1 cellular context compared by ENCODE assay signal in genomic region chr18:22021701-22022100, GRCh38.
TF ChIP-seq lines count a peak whose summit lies in the region.

No MANE protein-coding gene starts in this region.

TF ChIP-seq in HepG2, 621 proteins besides CTCF, POLR2A, EP300 and RAD21 (continued from another document):
- TF ChIP-seq, protein P1, sequence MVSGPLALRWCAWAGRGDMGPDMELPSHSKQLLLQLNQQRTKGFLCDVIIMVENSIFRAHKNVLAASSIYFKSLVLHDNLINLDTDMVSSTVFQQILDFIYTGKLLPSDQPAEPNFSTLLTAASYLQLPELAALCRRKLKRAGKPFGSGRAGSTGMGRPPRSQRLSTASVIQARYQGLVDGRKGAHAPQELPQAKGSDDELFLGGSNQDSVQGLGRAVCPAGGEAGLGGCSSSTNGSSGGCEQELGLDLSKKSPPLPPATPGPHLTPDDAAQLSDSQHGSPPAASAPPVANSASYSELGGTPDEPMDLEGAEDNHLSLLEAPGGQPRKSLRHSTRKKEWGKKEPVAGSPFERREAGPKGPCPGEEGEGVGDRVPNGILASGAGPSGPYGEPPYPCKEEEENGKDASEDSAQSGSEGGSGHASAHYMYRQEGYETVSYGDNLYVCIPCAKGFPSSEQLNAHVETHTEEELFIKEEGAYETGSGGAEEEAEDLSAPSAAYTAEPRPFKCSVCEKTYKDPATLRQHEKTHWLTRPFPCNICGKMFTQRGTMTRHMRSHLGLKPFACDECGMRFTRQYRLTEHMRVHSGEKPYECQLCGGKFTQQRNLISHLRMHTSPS (CRISPR knock-in tag; IDR thresholded peaks at IDR 0.05; ENCODE audit: low read depth): peak; percentile 66; the same call in 1 of the 2 replicates
- TF ChIP-seq, protein P2, sequence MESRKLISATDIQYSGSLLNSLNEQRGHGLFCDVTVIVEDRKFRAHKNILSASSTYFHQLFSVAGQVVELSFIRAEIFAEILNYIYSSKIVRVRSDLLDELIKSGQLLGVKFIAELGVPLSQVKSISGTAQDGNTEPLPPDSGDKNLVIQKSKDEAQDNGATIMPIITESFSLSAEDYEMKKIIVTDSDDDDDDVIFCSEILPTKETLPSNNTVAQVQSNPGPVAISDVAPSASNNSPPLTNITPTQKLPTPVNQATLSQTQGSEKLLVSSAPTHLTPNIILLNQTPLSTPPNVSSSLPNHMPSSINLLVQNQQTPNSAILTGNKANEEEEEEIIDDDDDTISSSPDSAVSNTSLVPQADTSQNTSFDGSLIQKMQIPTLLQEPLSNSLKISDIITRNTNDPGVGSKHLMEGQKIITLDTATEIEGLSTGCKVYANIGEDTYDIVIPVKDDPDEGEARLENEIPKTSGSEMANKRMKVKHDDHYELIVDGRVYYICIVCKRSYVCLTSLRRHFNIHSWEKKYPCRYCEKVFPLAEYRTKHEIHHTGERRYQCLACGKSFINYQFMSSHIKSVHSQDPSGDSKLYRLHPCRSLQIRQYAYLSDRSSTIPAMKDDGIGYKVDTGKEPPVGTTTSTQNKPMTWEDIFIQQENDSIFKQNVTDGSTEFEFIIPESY (CRISPR knock-in tag; IDR thresholded peaks at IDR 0.05): no peak
- TF ChIP-seq SOX6 (IDR thresholded peaks at IDR 0.05): no peak
- peak; percentile 18; the same call in 1 of the 2 replicates for TF ChIP-seq SOX6 (CRISPR knock-in tag; IDR thresholded peaks at IDR 0.05)
- TF ChIP-seq, protein P3, sequence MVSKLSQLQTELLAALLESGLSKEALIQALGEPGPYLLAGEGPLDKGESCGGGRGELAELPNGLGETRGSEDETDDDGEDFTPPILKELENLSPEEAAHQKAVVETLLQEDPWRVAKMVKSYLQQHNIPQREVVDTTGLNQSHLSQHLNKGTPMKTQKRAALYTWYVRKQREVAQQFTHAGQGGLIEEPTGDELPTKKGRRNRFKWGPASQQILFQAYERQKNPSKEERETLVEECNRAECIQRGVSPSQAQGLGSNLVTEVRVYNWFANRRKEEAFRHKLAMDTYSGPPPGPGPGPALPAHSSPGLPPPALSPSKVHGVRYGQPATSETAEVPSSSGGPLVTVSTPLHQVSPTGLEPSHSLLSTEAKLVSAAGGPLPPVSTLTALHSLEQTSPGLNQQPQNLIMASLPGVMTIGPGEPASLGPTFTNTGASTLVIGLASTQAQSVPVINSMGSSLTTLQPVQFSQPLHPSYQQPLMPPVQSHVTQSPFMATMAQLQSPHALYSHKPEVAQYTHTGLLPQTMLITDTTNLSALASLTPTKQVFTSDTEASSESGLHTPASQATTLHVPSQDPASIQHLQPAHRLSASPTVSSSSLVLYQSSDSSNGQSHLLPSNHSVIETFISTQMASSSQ (IDR thresholded peaks at IDR 0.05; ENCODE audit: low read depth): no peak
- TF ChIP-seq, protein P3 (CRISPR knock-in tag; IDR thresholded peaks at IDR 0.05; ENCODE audit: borderline replicate concordance): 0 out of 2 replicates have a peak, but pooled peaks have one; percentile 34
- TF ChIP-seq FOXA1 (IDR thresholded peaks at IDR 0.05): no peak
- peak; percentile 38; the same call in 1 of the 2 replicates for TF ChIP-seq FOXA1 (CRISPR knock-in tag; IDR thresholded peaks at IDR 0.05)
- no peak for TF ChIP-seq GTF3A (CRISPR knock-in tag; conservative IDR thresholded peaks at IDR 0.05)
- peak; percentile 37; the same call in 1 of the 2 replicates for TF ChIP-seq PAXIP1 (CRISPR knock-in tag; conservative IDR thresholded peaks at IDR 0.05)
- no peak for TF ChIP-seq SATB2 (CRISPR knock-in tag; IDR thresholded peaks at IDR 0.05)
TF ChIP-seq in HepG2: peak in this region for 13.
